Comparison of ENCODE assay signal across 24 cellular contexts in genomic region chr1:10903826-10904225, GRCh38.
DNase-seq lines count a peak whose midpoint lies in the region; ATAC-seq and TF ChIP-seq lines count a peak whose summit lies in the region.
"Had no signal": no experiment of that assay in that cellular context is flagged by ENCODE, and none has a peak within 500 bp of the region (broad histone marks: within the 10 kb centered on the region; RNA-seq: fewer than 3 reads in every experiment).

No MANE protein-coding gene starts in this region.

- peaks cover 57 to 97% (median 85%) of the 10 kb centered on the region in 10 experiments for H3K4me1 ChIP-seq in BLaER1 treated with 17β-estradiol and CSF1 and Interleukin-3, amounts not matched to agents 10 nM and 100 nM

- no peaks in the 10 kb centered on the region for H3K36me3 ChIP-seq in BLaER1 treated with 17β-estradiol and CSF1 and Interleukin-3, amounts not matched to agents 10 nM and 100 nM
- H3K36me3 ChIP-seq: ovary, thyroid gland had no signal

- DNase-seq in NOMO-1 treated with DMSO at 0.1 percent for 48 hours (lab: John Stamatoyannopoulos, UW; ENCODE audit: unreplicated experiment) (peak; percentile 19), NOMO-1 (lab: John Stamatoyannopoulos, UW; ENCODE audit: unreplicated experiment in 2 of 2) (no peak), RWPE1 (ENCODE audit: low spot score) (no peak), natural killer cell (peak; percentile 32), coronary artery (ENCODE audit: low spot score) (no peak), HUDEP-2 (lab: John Stamatoyannopoulos, UW; ENCODE audit: unreplicated experiment in 76 of 76) (no peak)
- DNase-seq: 8988T; activated naive CD8-positive, alpha-beta T cell treated with anti-CD3 and anti-CD28 coated beads for 36 hours; C1 segment of cervical spinal cord; effector CD8-positive, alpha-beta T cell; EL; GOT3; hippocampal formation; mucosa of descending colon; NCI-H1048; NCI-H2081; NCI-H526 treated with DMSO at 0.1 percent for 48 hours; ovary; stimulated activated CD4-positive, alpha-beta T cell treated with anti-CD3 and anti-CD28 coated beads, Interleukin-4, amount 100 ng/mL, for 4 hours; thyroid gland had no signal

- peaks cover 0 to 3% of the 10 kb centered on the region in 2 donors for H3K27me3 Mint-ChIP-seq in natural killer cell (ENCODE audit: low read depth in 2 of 2)
- H3K27me3 Mint-ChIP-seq: activated naive CD8-positive, alpha-beta T cell treated with anti-CD3 and anti-CD28 coated beads for 36 hours had no signal

- ATAC-seq in natural killer cell = peak; percentile 81 to 84 (median 83)
- ATAC-seq in HG03521 (IDR thresholded peaks at IDR 0.05; ENCODE audit: unreplicated experiment) = no peak
- ATAC-seq: mucosa of descending colon, Panc1 had no signal

- intact Hi-C loops in natural killer cell (cut with micrococcal nuclease) = no loop called here

- peak overlapping the region; percentile 75 to 86 for H3K27ac Mint-ChIP-seq in natural killer cell
- H3K27ac Mint-ChIP-seq: activated naive CD8-positive, alpha-beta T cell treated with anti-CD3 and anti-CD28 coated beads for 36 hours had no signal

- H3K9me3 Mint-ChIP-seq in natural killer cell = no peaks in the 10 kb centered on the region
- H3K9me3 Mint-ChIP-seq: activated naive CD8-positive, alpha-beta T cell treated with anti-CD3 and anti-CD28 coated beads for 36 hours had no signal

- peak overlapping the region in 1 of 10 experiments; percentile 36; a peak in 1 of 20 replicates for H3K4me3 ChIP-seq in BLaER1 treated with 17β-estradiol and CSF1 and Interleukin-3, amounts not matched to agents 10 nM and 100 nM
- no peak overlapping the region for H3K4me3 ChIP-seq in coronary artery
- H3K4me3 ChIP-seq: mucosa of descending colon, ovary, thyroid gland had no signal

- no peak overlapping the region for H3K4me3 Mint-ChIP-seq in natural killer cell
- H3K4me3 Mint-ChIP-seq: activated naive CD8-positive, alpha-beta T cell treated with anti-CD3 and anti-CD28 coated beads for 36 hours had no signal

- H3K27me3 ChIP-seq in BLaER1 treated with 17β-estradiol and CSF1 and Interleukin-3, amounts not matched to agents 10 nM and 100 nM = peaks cover 9 to 66% (median 45%) of the 10 kb centered on the region in 11 experiments; a peak in 20 of 22 replicates
- H3K27me3 ChIP-seq: ovary, thyroid gland had no signal

- H3K27ac ChIP-seq in BLaER1 treated with 17β-estradiol and CSF1 and Interleukin-3, amounts not matched to agents 10 nM and 100 nM = peak overlapping the region in 9 of 11 experiments; percentile 69 to 93 (median 87); a peak in 19 of 22 replicates
- H3K27ac ChIP-seq in RWPE1 (peak overlapping the region; percentile 100), coronary artery (no peak overlapping the region)
- H3K27ac ChIP-seq: HL-60, ovary, thyroid gland had no signal

- no peaks in the 10 kb centered on the region for H3K36me3 Mint-ChIP-seq in natural killer cell
- H3K36me3 Mint-ChIP-seq: activated naive CD8-positive, alpha-beta T cell treated with anti-CD3 and anti-CD28 coated beads for 36 hours had no signal

- no peaks in the 10 kb centered on the region for H3K9me3 ChIP-seq in BLaER1 treated with 17β-estradiol and CSF1 and Interleukin-3, amounts not matched to agents 10 nM and 100 nM (replicated peaks in 1 of 11)
- H3K9me3 ChIP-seq: mucosa of descending colon, ovary, thyroid gland had no signal

- POLR2A ChIA-PET in RWPE1 (lab: Yijun Ruan, JAX; ENCODE audit: low non-redundant PET) = no interaction called here

- peaks cover 0 to 20% (median 0%) of the 10 kb centered on the region in 11 experiments; a peak in 4 of 22 replicates for H4K20me1 ChIP-seq in BLaER1 treated with 17β-estradiol and CSF1 and Interleukin-3, amounts not matched to agents 10 nM and 100 nM

- peak overlapping the region in 9 of 11 experiments; percentile 43 to 82 (median 74); a peak in 14 of 22 replicates for H3K9ac ChIP-seq in BLaER1 treated with 17β-estradiol and CSF1 and Interleukin-3, amounts not matched to agents 10 nM and 100 nM

- H3K4me2 ChIP-seq in BLaER1 treated with 17β-estradiol and CSF1 and Interleukin-3, amounts not matched to agents 10 nM and 100 nM = peak overlapping the region; percentile 73 to 97 (median 93)

- CTCF ChIA-PET in RWPE1 (lab: Yijun Ruan, JAX) = no interaction called here

- no peak for TF ChIP-seq CTCF in RWPE1 (conservative IDR thresholded peaks at IDR 0.05; ENCODE audit: low read depth)
- TF ChIP-seq CTCF in natural killer cell (IDR thresholded peaks at IDR 0.05) = no peak
- TF ChIP-seq CTCF in coronary artery (IDR thresholded peaks at IDR 0.05) = no peak

- H3K4me1 Mint-ChIP-seq in natural killer cell = peaks cover 15 to 35% of the 10 kb centered on the region in 2 donors

Comparison
In these comparisons a context has a peak if more than half of its experiments do, and no peak if none do; other contexts are left out.
1. DNase-seq: peak in NOMO-1 treated with DMSO at 0.1 percent for 48 hours (single experiment) and natural killer cell (single experiment); none in NOMO-1 (0 of 2), RWPE1 (single experiment), coronary artery (single experiment) and HUDEP-2 (0 of 76).
2. H3K27ac ChIP-seq: peak in BLaER1 treated with 17β-estradiol and CSF1 and Interleukin-3, amounts not matched to agents 10 nM and 100 nM (9 of 11) and RWPE1 (single experiment); none in coronary artery (0 of 2).